ENCODE assay signal across 11 cellular contexts in genomic region chr16:53510704-53511070, GRCh38. TPM values are rescaled to one million over a fixed set of nuclear protein-coding genes. Genes with fewer than 3 reads are reported as not detected.
DNase-seq lines count a peak whose midpoint lies in the region; ATAC-seq and TF ChIP-seq lines count a peak whose summit lies in the region.
"Had no signal": no experiment of that assay in that cellular context is flagged by ENCODE, and none has a peak within 500 bp of the region (broad histone marks: within the 10 kb centered on the region; RNA-seq: fewer than 3 reads in every experiment).

No MANE protein-coding gene starts in this region.

- H3K27me3 Mint-ChIP-seq in progenitor cell of endocrine pancreas: no peaks in the 10 kb centered on the region

- peak overlapping the region; percentile 74 for H2AFZ ChIP-seq in PC-3 (ENCODE audit: low read length)

- POLR2A ChIA-PET in PC-3 (lab: Charles Lee; ENCODE audit: unreplicated experiment): no interaction called here

- peaks cover 3% of the 10 kb centered on the region for H3K9me3 Mint-ChIP-seq in progenitor cell of endocrine pancreas (ENCODE audit: low read depth)

- peak overlapping the region; percentile 48; the same call in 1 of the 2 replicates for H3K4me2 ChIP-seq in PC-3 (ENCODE audit: low read length)

- H3K79me2 ChIP-seq in PC-3 (ENCODE audit: low read length): no peaks in the 10 kb centered on the region

- H3K9me3 ChIP-seq in PC-3 (ENCODE audit: low read length) (no peaks in the 10 kb centered on the region), esophagus muscularis mucosa (no peaks in the 10 kb centered on the region), HAP-1 (peaks cover 3% of the 10 kb centered on the region)
- H3K9me3 ChIP-seq: transverse colon had no signal

- no peak overlapping the region for H3K4me3 ChIP-seq in PC-3 (ENCODE audit: low read length)
- H3K4me3 ChIP-seq in esophagus muscularis mucosa: no peak overlapping the region
- no peak overlapping the region for H3K4me3 ChIP-seq in HAP-1
- H3K4me3 ChIP-seq: SK-N-MC, transverse colon had no signal

- H3K36me3 Mint-ChIP-seq in progenitor cell of endocrine pancreas (ENCODE audit: insufficient read depth): peaks cover 3% of the 10 kb centered on the region

- 41% methylated on average over 2 of the region's 2 CpGs for WGBS in esophagus muscularis mucosa

- H3K36me3 ChIP-seq in PC-3 (ENCODE audit: low read depth, low read length): no peaks in the 10 kb centered on the region
- H3K36me3 ChIP-seq in esophagus muscularis mucosa: no peaks in the 10 kb centered on the region
- H3K36me3 ChIP-seq in HAP-1 (replicated peaks): no peaks in the 10 kb centered on the region
- H3K36me3 ChIP-seq: transverse colon had no signal

- TF ChIP-seq POLR2A in esophagus muscularis mucosa (IDR thresholded peaks at IDR 0.05; ENCODE audit: low read depth): no peak

- H3K9me2 ChIP-seq in PC-3 (replicated peaks; ENCODE audit: low read length): no peaks in the 10 kb centered on the region

- DNase-seq in NCI-H82 (lab: John Stamatoyannopoulos, UW) (peak; percentile 28), NCI-H82 treated with DMSO at 0.1 percent for 48 hours (lab: John Stamatoyannopoulos, UW; ENCODE audit: unreplicated experiment) (no peak), PC-3 (no peak), esophagus muscularis mucosa (ENCODE audit: extremely low spot score) (no peak), progenitor cell of endocrine pancreas (ENCODE audit: low spot score, unreplicated experiment) (no peak), HAP-1 (ENCODE audit: low spot score in 2 of 2) (no peak)
- DNase-seq in effector CD8-positive, alpha-beta T cell (lab: John Stamatoyannopoulos, UW): no peak
- DNase-seq: DMS79 had no signal

- intact Hi-C loops in PC-3 (cut with micrococcal nuclease) (no loop called here), esophagus muscularis mucosa (cut with DNase I) (no loop called here)

- H3K27me3 ChIP-seq in PC-3 (ENCODE audit: low read length): no peaks in the 10 kb centered on the region
- H3K27me3 ChIP-seq in esophagus muscularis mucosa: no peaks in the 10 kb centered on the region
- no peaks in the 10 kb centered on the region for H3K27me3 ChIP-seq in HAP-1 (ENCODE audit: low read depth)
- H3K27me3 ChIP-seq: transverse colon had no signal

- TF ChIP-seq CTCF in PC-3 (conservative IDR thresholded peaks at IDR 0.05; ENCODE audit: low read depth, low read length) (no peak), esophagus muscularis mucosa (IDR thresholded peaks at IDR 0.05) (no peak), progenitor cell of endocrine pancreas (IDR thresholded peaks at IDR 0.05; ENCODE audit: unreplicated experiment) (no peak)

- H3K27ac ChIP-seq in PC-3 (ENCODE audit: low read length): no peak overlapping the region
- peak overlapping the region; percentile 27 to 71 (median 43) for H3K27ac ChIP-seq in esophagus muscularis mucosa (replicated peaks in 1 of 4)
- H3K27ac ChIP-seq: SK-N-MC had no signal

- H3K27ac Mint-ChIP-seq in progenitor cell of endocrine pancreas: peak overlapping the region; percentile 84

- H3K9ac ChIP-seq in PC-3 (ENCODE audit: low read length): no peak overlapping the region

- ATAC-seq in PC-3 (peak; percentile 19; the same call in 1 of the 2 replicates), HG02852 (IDR thresholded peaks at IDR 0.05; ENCODE audit: unreplicated experiment) (no peak)

- no peaks in the 10 kb centered on the region for H3F3A ChIP-seq in PC-3 (ENCODE audit: low read length, unreplicated experiment)

- no TSS peak for BruUV-seq in PC-3 (replicated peaks; lab: Mats Ljungman, UMichigan)

- in situ Hi-C loops in HAP-1 (cut with MboI; ENCODE audit: low sequenced_read_pairs): no loop called here

- H3K4me1 ChIP-seq in PC-3 (ENCODE audit: insufficient read depth, low read length) (peaks cover 15% of the 10 kb centered on the region), esophagus muscularis mucosa (peaks cover 10 to 20% (median 14%) of the 10 kb centered on the region in 4 donors), HAP-1 (no peaks in the 10 kb centered on the region)

- H3K4me3 Mint-ChIP-seq in progenitor cell of endocrine pancreas (ENCODE audit: low read depth): no peak overlapping the region

- peaks cover 17% of the 10 kb centered on the region for H3K4me1 Mint-ChIP-seq in progenitor cell of endocrine pancreas (ENCODE audit: low read depth)

- TF ChIP-seq EP300 in esophagus muscularis mucosa (IDR thresholded peaks at IDR 0.05): no peak

- CTCF ChIA-PET in PC-3 (lab: Charles Lee): interaction anchor here (0.5 kb wide), 1 partner anchor 60 kb away, joined by 3 read pairs; no protein-coding TSS in a partner anchor

- H4K20me1 ChIP-seq in PC-3 (ENCODE audit: low read length): no peaks in the 10 kb centered on the region

RNA-seq across cellular contexts. Expression of gene AKTIP, which starts 7.7 kb away (rescaled TPM):
- total RNA-seq in PC-3 (2014; rRNA removed) (13.2 and 32.5 TPM in 2 replicates), esophagus muscularis mucosa (10 to 100 TPM; 44.9 to 59.7 (median 53.9) TPM), progenitor cell of endocrine pancreas (36.5 and 43.2 TPM in 2 replicates)
